16 cellular contexts compared by ENCODE assay signal in genomic region chr9:131817627-131818026, GRCh38.
A peak's percentile ranks its signal among the peaks of the same experiment; 100 is the strongest.
DNase-seq lines count a peak whose midpoint lies in the region; ATAC-seq and TF ChIP-seq lines count a peak whose summit lies in the region.
"Had no signal": no experiment of that assay in that cellular context is flagged by ENCODE, and none has a peak within 500 bp of the region (broad histone marks: within the 10 kb centered on the region; RNA-seq: fewer than 3 reads in every experiment).

No MANE protein-coding gene starts in this region.

- intact Hi-C loops in HCT116 (cut with micrococcal nuclease) = no loop called here

- no peak for TF ChIP-seq RAD21 in HCT116 (IDR thresholded peaks at IDR 0.05; ENCODE audit: low read depth)

- RAD21 ChIA-PET in HCT116 (lab: Charles Lee; ENCODE audit: low non-redundant PET in 1 of 2, low total read pairs in 2 of 2, uncharacterized antibody in 2 of 2, unreplicated experiment in 2 of 2) = no interaction called here

- no peak overlapping the region for H3K4me3 Mint-ChIP-seq in CD8-positive, alpha-beta memory T cell
- H3K4me3 Mint-ChIP-seq: T-cell had no signal

- no peak overlapping the region for H3K27ac ChIP-seq in HCT116 (ENCODE audit: low read depth, low read length)
- peak overlapping the region; percentile 30 for H3K27ac ChIP-seq in SJCRH30
- H3K27ac ChIP-seq in CD8-positive, alpha-beta memory T cell (ENCODE audit: low read depth, low read length) = no peak overlapping the region
- H3K27ac ChIP-seq: left lung, neutrophil, testis had no signal

- POLR2A ChIA-PET in HCT116 (lab: Charles Lee) = no interaction called here
- POLR2A ChIA-PET in CD8-positive, alpha-beta memory T cell (lab: Charles Lee) = no interaction called here

- H3K27ac Mint-ChIP-seq in CD8-positive, alpha-beta memory T cell = peak overlapping the region in 1 of 8 donors; percentile 63
- H3K27ac Mint-ChIP-seq: T-cell had no signal

- ATAC-seq in HCT116 (no peak), GM19395 (IDR thresholded peaks at IDR 0.05; ENCODE audit: unreplicated experiment) (no peak), HG03521 (IDR thresholded peaks at IDR 0.05; ENCODE audit: unreplicated experiment) (no peak)
- ATAC-seq: esophagus mucosa, left lung, T-cell had no signal

- H3K4me3 ChIP-seq in HCT116 (replicated peaks in 1 of 2; ENCODE audit: low read depth in 1 of 2, low read length in 2 of 2) (no peak overlapping the region), SJCRH30 (no peak overlapping the region)
- H3K4me3 ChIP-seq in CD8-positive, alpha-beta memory T cell (ENCODE audit: low read length) = no peak overlapping the region
- H3K4me3 ChIP-seq: left lung, testis had no signal

- DNase-seq in HCT116 (ENCODE audit: low read depth, low spot score) = no peak
- peak; percentile 34 for DNase-seq in NCI-H1694 (lab: John Stamatoyannopoulos, UW)
- peak; percentile 71 for DNase-seq in NCI-H2227 treated with DMSO at 0.1 percent for 48 hours (lab: John Stamatoyannopoulos, UW)
- DNase-seq in SJCRH30 = peak; percentile 64 to 83
- DNase-seq in CD8-positive, alpha-beta memory T cell = no peak
- no peak for DNase-seq in stimulated activated naive CD4-positive, alpha-beta T cell (lab: John Stamatoyannopoulos, UW)
- DNase-seq: activated CD4-positive, alpha-beta T cell treated with anti-CD3 and anti-CD28 coated beads, Interleukin-2, amount 50 U/mL, for 4 hours; activated naive CD4-positive, alpha-beta T cell; central memory CD4-positive, alpha-beta T cell; left lung; T-cell; testis had no signal

- H3K9me2 ChIP-seq in HCT116 (ENCODE audit: insufficient read depth) = no peaks in the 10 kb centered on the region

- no peaks in the 10 kb centered on the region; the same call in 1 of the 2 replicates for H3K27me3 ChIP-seq in HCT116 (ENCODE audit: insufficient read depth, low read length)
- no peaks in the 10 kb centered on the region for H3K27me3 ChIP-seq in SJCRH30
- no peaks in the 10 kb centered on the region for H3K27me3 ChIP-seq in CD8-positive, alpha-beta memory T cell (ENCODE audit: insufficient read depth, low read length, poor library complexity, severe bottlenecking)
- H3K27me3 ChIP-seq: testis had no signal

- no peak overlapping the region for H3K4me2 ChIP-seq in HCT116 (ENCODE audit: low read length)

- H3K4me1 ChIP-seq in HCT116 (ENCODE audit: control insufficient read depth in 1 of 2, insufficient read depth in 2 of 2, low read length in 2 of 2) (peaks cover 2 to 12% of the 10 kb centered on the region in 2 experiments; a peak in 1 of 4 replicates), SJCRH30 (peaks cover 39% of the 10 kb centered on the region)
- no peaks in the 10 kb centered on the region for H3K4me1 ChIP-seq in CD8-positive, alpha-beta memory T cell (ENCODE audit: insufficient read depth, low read length)
- H3K4me1 ChIP-seq: left lung, testis had no signal

- H3K36me3 ChIP-seq in HCT116 (ENCODE audit: control insufficient read depth in 1 of 2, insufficient read depth in 2 of 2, low read length in 2 of 2) (no peaks in the 10 kb centered on the region), SJCRH30 (no peaks in the 10 kb centered on the region)
- no peaks in the 10 kb centered on the region for H3K36me3 ChIP-seq in CD8-positive, alpha-beta memory T cell (ENCODE audit: insufficient read depth, low read length)
- H3K36me3 ChIP-seq: left lung, neutrophil had no signal

- H3K9ac ChIP-seq in HCT116 (ENCODE audit: low read length) = no peak overlapping the region

- no peak for TF ChIP-seq POLR2A in HCT116 (IDR thresholded peaks at IDR 0.05; ENCODE audit: borderline replicate concordance, extremely low read depth, insufficient read depth, insufficient read length)

- H3K4me1 Mint-ChIP-seq in CD8-positive, alpha-beta memory T cell = no peaks in the 10 kb centered on the region
- H3K4me1 Mint-ChIP-seq: T-cell had no signal

- H3K9me3 ChIP-seq in HCT116 (ENCODE audit: control insufficient read depth in 1 of 2, insufficient read depth in 1 of 2, low read depth in 1 of 2, low read length in 2 of 2) = no peaks in the 10 kb centered on the region
- H3K9me3 ChIP-seq in SJCRH30 (replicated peaks) = no peaks in the 10 kb centered on the region
- H3K9me3 ChIP-seq in CD8-positive, alpha-beta memory T cell (ENCODE audit: low read length) = no peaks in the 10 kb centered on the region
- H3K9me3 ChIP-seq: left lung, neutrophil, testis had no signal

- H2AFZ ChIP-seq in HCT116 (ENCODE audit: low read depth, low read length, poor library complexity, severe bottlenecking) = no peak overlapping the region

- no peaks in the 10 kb centered on the region for H3K36me3 Mint-ChIP-seq in CD8-positive, alpha-beta memory T cell
- H3K36me3 Mint-ChIP-seq: T-cell had no signal

- H3K27me3 Mint-ChIP-seq in CD8-positive, alpha-beta memory T cell = peaks cover 10 to 44% of the 10 kb centered on the region in 2 donors

- no peaks in the 10 kb centered on the region for H3K9me3 Mint-ChIP-seq in CD8-positive, alpha-beta memory T cell
- H3K9me3 Mint-ChIP-seq: T-cell had no signal

- BruUV-seq in HCT116 (replicated peaks; lab: Mats Ljungman, UMichigan) = no TSS peak

- no peaks in the 10 kb centered on the region for H4K20me1 ChIP-seq in HCT116 (ENCODE audit: insufficient read depth)

- TF ChIP-seq CTCF in HCT116 (IDR thresholded peaks at IDR 0.05 in 2 of 3, conservative IDR thresholded peaks at IDR 0.05 in 1 of 3; ENCODE audit: borderline replicate concordance in 1 of 3, insufficient read depth in 1 of 3, low read depth in 2 of 3, low read length in 2 of 3) = no peak

- CTCF ChIA-PET in HCT116 (lab: Charles Lee) = no interaction called here
- CTCF ChIA-PET in CD8-positive, alpha-beta memory T cell (lab: Charles Lee) = no interaction called here

- no peaks in the 10 kb centered on the region for H3K79me2 ChIP-seq in HCT116 (ENCODE audit: insufficient read depth, low read length)

TF ChIP-seq in HCT116, 20 proteins besides CTCF, POLR2A, EP300 and RAD21:
- TF ChIP-seq ELF1 (IDR thresholded peaks at IDR 0.05; ENCODE audit: borderline replicate concordance, low read depth) (no peak), TCF7L2 (IDR thresholded peaks at IDR 0.05; ENCODE audit: borderline replicate concordance, extremely low read depth, insufficient read depth, insufficient read length) (peak; percentile 49)
TF ChIP-seq in HCT116: peak in this region for 1.

Comparison
In these comparisons a context has a peak if more than half of its experiments do, and no peak if none do; other contexts are left out.
1. DNase-seq: peak in NCI-H1694 (single experiment), NCI-H2227 treated with DMSO at 0.1 percent for 48 hours (single experiment) and SJCRH30 (2 of 2); none in HCT116 (single experiment), CD8-positive, alpha-beta memory T cell (0 of 5) and stimulated activated naive CD4-positive, alpha-beta T cell (0 of 6).